Comparison of ENCODE assay signal across 9 cellular contexts in the genomic region with DNA sequence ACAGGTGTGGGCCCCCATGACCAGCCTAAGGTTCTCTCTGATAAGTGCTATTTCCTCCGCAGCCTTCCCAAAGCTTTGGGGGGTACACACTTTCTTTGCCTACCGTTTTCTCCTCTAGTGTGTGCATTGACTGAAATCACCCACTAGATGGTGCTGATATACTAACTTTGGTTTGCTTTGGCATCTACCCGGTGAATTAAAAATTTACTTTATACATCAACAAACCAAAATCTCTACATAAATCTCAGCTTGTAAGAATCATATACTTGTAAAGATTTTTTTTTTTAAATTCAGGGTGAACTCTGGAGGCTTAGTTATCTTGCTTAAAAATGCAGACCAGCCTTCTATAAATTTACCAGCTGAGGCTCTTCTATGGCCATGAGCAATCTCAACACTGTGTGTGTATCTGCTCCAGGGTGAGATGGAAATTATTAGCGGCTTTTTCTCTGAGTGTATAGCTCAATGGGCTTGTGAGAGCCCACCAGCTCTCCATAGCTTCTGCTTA.
DNase-seq lines count a peak whose midpoint lies in the region; ATAC-seq, FAIRE-seq and TF ChIP-seq lines count a peak whose summit lies in the region.
"Had no signal": no experiment of that assay in that cellular context is flagged by ENCODE, and none has a peak within 500 bp of the region (broad histone marks: within the 10 kb centered on the region; RNA-seq: fewer than 3 reads in every experiment).

No MANE protein-coding gene starts in this region.

- H3F3A ChIP-seq in GM23248 (ENCODE audit: insufficient read depth), result peaks cover 81% of the 10 kb centered on the region

- peaks cover 22% of the 10 kb centered on the region for H3K4me1 Mint-ChIP-seq in Calu3 (ENCODE audit: low read depth, unreplicated experiment)

- CTCF ChIA-PET in Calu3 (lab: Charles Lee), result interaction anchor here (0.9 kb wide), 1 partner anchor 956 kb away, joined by 3 read pairs; no protein-coding TSS in a partner anchor

- H3K9me2 ChIP-seq in GM23248 (ENCODE audit: insufficient read depth), result no peaks in the 10 kb centered on the region

- no TSS peak for BruUV-seq in Calu3 (replicated peaks; lab: Mats Ljungman, UMichigan)

- H3K27me3 Mint-ChIP-seq in Calu3 (ENCODE audit: unreplicated experiment), result no peaks in the 10 kb centered on the region

- H3K4me3 ChIP-seq in GM23248 (no peak overlapping the region), bronchial epithelial cell (ENCODE audit: low read depth, low read length) (no peak overlapping the region), lung (no peak overlapping the region)

- in situ Hi-C loops in GM23248 (cut with MboI), result loop anchor here (10.0 kb wide), 1 partner anchor 561 kb away; a partner anchor contains a TSS

- H3K79me2 ChIP-seq in GM23248 (ENCODE audit: insufficient read depth), result peaks cover 13% of the 10 kb centered on the region

- no peak for TF ChIP-seq POLR2A in GM18505 (IDR thresholded peaks at IDR 0.05; ENCODE audit: borderline replicate concordance, extremely low read depth, insufficient read depth, insufficient read length)

- 2 to 4% methylated on average over 4 of the region's 4 CpGs for WGBS in GM23248 (ENCODE audit: low coverage in 1 of 2, low lambda C conversion rate in 2 of 2, missing lambda C conversion rate in 2 of 2), 2 experiments
- 8 to 13% methylated on average over 4 of the region's 4 CpGs for WGBS in lung, 2 donors

- peak overlapping the region; percentile 48 for H3K27ac Mint-ChIP-seq in Calu3 (ENCODE audit: unreplicated experiment)
- H3K27ac Mint-ChIP-seq: naive thymus-derived CD8-positive, alpha-beta T cell had no signal

- peak overlapping the region; percentile 88 for H3K9ac ChIP-seq in GM23248

- H3K27me3 ChIP-seq in GM23248 (replicated peaks; ENCODE audit: insufficient read depth), result no peaks in the 10 kb centered on the region
- H3K27me3 ChIP-seq in bronchial epithelial cell (ENCODE audit: control insufficient read depth, insufficient read depth, low read length), result no peaks in the 10 kb centered on the region
- no peaks in the 10 kb centered on the region for H3K27me3 ChIP-seq in lung (ENCODE audit: control insufficient read depth, insufficient read depth)

- no peaks in the 10 kb centered on the region for H4K20me1 ChIP-seq in GM23248 (ENCODE audit: insufficient read depth)

- H3K36me3 Mint-ChIP-seq in Calu3 (ENCODE audit: insufficient read depth, unreplicated experiment), result no peaks in the 10 kb centered on the region
- H3K36me3 Mint-ChIP-seq: naive thymus-derived CD8-positive, alpha-beta T cell had no signal

- no peak overlapping the region for H3K4me3 Mint-ChIP-seq in Calu3 (ENCODE audit: low read depth, unreplicated experiment)
- H3K4me3 Mint-ChIP-seq: naive thymus-derived CD8-positive, alpha-beta T cell had no signal

- H3K9me3 ChIP-seq in GM23248 (ENCODE audit: low read depth) (no peaks in the 10 kb centered on the region), lung (ENCODE audit: control insufficient read depth in 2 of 2, insufficient read depth in 1 of 2, low read length in 1 of 2) (no peaks in the 10 kb centered on the region)

- TF ChIP-seq CTCF in Calu3 (IDR thresholded peaks at IDR 0.05; ENCODE audit: unreplicated experiment) (peak; percentile 41), bronchial epithelial cell (IDR thresholded peaks at IDR 0.05; ENCODE audit: insufficient read depth, low read length, severe bottlenecking) (peak; percentile 66), lung (IDR thresholded peaks at IDR 0.05; ENCODE audit: control extremely low read depth, extremely low read depth) (peak; percentile 12)

- H3K27ac ChIP-seq in GM23248, result peak overlapping the region; percentile 96
- H3K27ac ChIP-seq in lung (ENCODE audit: low read depth in 1 of 2, low read length in 1 of 2), result no peak overlapping the region

- H3K4me2 ChIP-seq in GM23248 (ENCODE audit: unreplicated experiment), result peak overlapping the region; percentile 25

- H2AFZ ChIP-seq in GM23248, result 0 out of 2 replicates have a peak overlapping the region, but pooled peaks have one; percentile 30

- intact Hi-C loops in Calu3 (cut with micrococcal nuclease; ENCODE audit: unreplicated experiment), result loop anchor here (1.0 to 5.0 kb wide), 7 partner anchors 79 to 1054 kb away; no protein-coding TSS in a partner anchor

- ATAC-seq in lung (ENCODE audit: insufficient read depth, low FRiP score), result no peak
- ATAC-seq in GM21737 (IDR thresholded peaks at IDR 0.05; ENCODE audit: unreplicated experiment), result no peak
- no peak for ATAC-seq in GM18505 (IDR thresholded peaks at IDR 0.05; ENCODE audit: unreplicated experiment)
- ATAC-seq: naive thymus-derived CD8-positive, alpha-beta T cell had no signal

- no peaks in the 10 kb centered on the region for H3K9me3 Mint-ChIP-seq in Calu3 (ENCODE audit: low read depth, unreplicated experiment)

- peaks cover 88% of the 10 kb centered on the region for H3K4me1 ChIP-seq in GM23248 (ENCODE audit: insufficient read depth)
- H3K4me1 ChIP-seq in lung (ENCODE audit: control insufficient read depth in 2 of 2, insufficient read depth in 2 of 2, low read length in 2 of 2), result no peaks in the 10 kb centered on the region

- DNase-seq in Calu3 (peak; percentile 27), GM23248 (peak; percentile 73), NCI-H460 (ENCODE audit: extremely low read depth, low read depth) (peak; percentile 56), bronchial epithelial cell (ENCODE audit: low read depth) (peak; percentile 46), lung (ENCODE audit: low spot score) (no peak)
- DNase-seq in stimulated activated CD4-positive, alpha-beta T cell treated with anti-CD3 and anti-CD28 coated beads, Interleukin-2, amount 100 ng/mL, for 24 hours, result no peak

- H3K36me3 ChIP-seq in GM23248 (ENCODE audit: low read depth) (no peaks in the 10 kb centered on the region), bronchial epithelial cell (ENCODE audit: control insufficient read depth, insufficient read depth, low read length) (no peaks in the 10 kb centered on the region), lung (ENCODE audit: control insufficient read depth in 2 of 2, insufficient read depth in 2 of 2, low read length in 2 of 2) (no peaks in the 10 kb centered on the region)

- no peak for FAIRE-seq in bronchial epithelial cell (lab: Jason Lieb, UNC)

Comparison
In these comparisons a context has a peak if more than half of its experiments do, and no peak if none do; other contexts are left out.
1. DNase-seq: peak in Calu3 (single experiment), GM23248 (single experiment), NCI-H460 (single experiment) and bronchial epithelial cell (single experiment); none in lung (single experiment) and stimulated activated CD4-positive, alpha-beta T cell treated with anti-CD3 and anti-CD28 coated beads, Interleukin-2, amount 100 ng/mL, for 24 hours (0 of 2).
2. CTCF ChIP-seq: peak in every context shown above with its lines; median percentile 66 in bronchial epithelial cell; 41 in Calu3; 12 in lung.